11 cellular contexts compared by ENCODE assay signal in genomic region chr22:50262460-50262911, GRCh38. TPM values are rescaled to one million over a fixed set of nuclear protein-coding genes. Genes with fewer than 3 reads are reported as not detected.
A peak's percentile ranks its signal among the peaks of the same experiment; 100 is the strongest.
DNase-seq lines count a peak whose midpoint lies in the region; ATAC-seq and TF ChIP-seq lines count a peak whose summit lies in the region.
"Had no signal": no experiment of that assay in that cellular context is flagged by ENCODE, and none has a peak within 500 bp of the region (broad histone marks: within the 10 kb centered on the region; RNA-seq: fewer than 3 reads in every experiment).

No MANE protein-coding gene starts in this region.

- H3K27ac Mint-ChIP-seq in activated CD4-positive, alpha-beta T cell treated with anti-CD3 and anti-CD28 coated beads, Interleukin-2, amount 10 ng/mL, durations not matched to agents 24 days and 14 days = peak overlapping the region; percentile 66
- H3K27ac Mint-ChIP-seq in activated naive CD8-positive, alpha-beta T cell treated with anti-CD3 and anti-CD28 coated beads, Interleukin-2, amount 50 U/mL, for 24 hours = no peak overlapping the region
- H3K27ac Mint-ChIP-seq: CD14-positive monocyte had no signal

- no peak for TF ChIP-seq POLR2A in NB4 (IDR thresholded peaks at IDR 0.05; ENCODE audit: extremely low read depth, insufficient read length)

- DNase-seq in activated CD4-positive, alpha-beta T cell treated with anti-CD3 and anti-CD28 coated beads, Interleukin-2, amount 10 ng/mL, durations not matched to agents 24 days and 14 days = no peak
- no peak for DNase-seq in activated CD4-positive, alpha-beta T cell treated with anti-CD3 and anti-CD28 coated beads, Interleukin-2, amount 50 U/mL, for 4 hours
- DNase-seq in NB4 (ENCODE audit: low read depth) (peak; percentile 57), MG63 (no peak), GM19240 (ENCODE audit: insufficient read length, low spot score) (no peak), DMS79 (lab: John Stamatoyannopoulos, UW) (no peak)
- no peak for DNase-seq in activated naive CD8-positive, alpha-beta T cell treated with anti-CD3 and anti-CD28 coated beads, Interleukin-2, amount 50 U/mL, for 24 hours
- DNase-seq: activated CD4-positive, alpha-beta T cell treated with anti-CD3 and anti-CD28 coated beads for 4 hours; NCI-H345 had no signal

- peak overlapping the region; percentile 80 for H3K4me3 Mint-ChIP-seq in activated CD4-positive, alpha-beta T cell treated with anti-CD3 and anti-CD28 coated beads, Interleukin-2, amount 10 ng/mL, durations not matched to agents 24 days and 14 days
- H3K4me3 Mint-ChIP-seq in activated naive CD8-positive, alpha-beta T cell treated with anti-CD3 and anti-CD28 coated beads, Interleukin-2, amount 50 U/mL, for 24 hours = peak overlapping the region; percentile 43

- no peaks in the 10 kb centered on the region for H3K9me3 Mint-ChIP-seq in activated CD4-positive, alpha-beta T cell treated with anti-CD3 and anti-CD28 coated beads, Interleukin-2, amount 10 ng/mL, durations not matched to agents 24 days and 14 days
- no peaks in the 10 kb centered on the region for H3K9me3 Mint-ChIP-seq in activated naive CD8-positive, alpha-beta T cell treated with anti-CD3 and anti-CD28 coated beads, Interleukin-2, amount 50 U/mL, for 24 hours

- peaks cover 20% of the 10 kb centered on the region for H3K4me1 ChIP-seq in neuron (ENCODE audit: insufficient read depth, low read length)

- H3K27me3 Mint-ChIP-seq in activated CD4-positive, alpha-beta T cell treated with anti-CD3 and anti-CD28 coated beads, Interleukin-2, amount 10 ng/mL, durations not matched to agents 24 days and 14 days = peaks cover 12% of the 10 kb centered on the region
- peaks cover 21% of the 10 kb centered on the region for H3K27me3 Mint-ChIP-seq in activated naive CD8-positive, alpha-beta T cell treated with anti-CD3 and anti-CD28 coated beads, Interleukin-2, amount 50 U/mL, for 24 hours

- no peak overlapping the region for H2AFZ ChIP-seq in neuron (ENCODE audit: low read depth, low read length)

- intact Hi-C loops in activated CD4-positive, alpha-beta T cell treated with anti-CD3 and anti-CD28 coated beads, Interleukin-2, amount 10 ng/mL, durations not matched to agents 24 days and 14 days (cut with micrococcal nuclease) = no loop called here

- peaks cover 3% of the 10 kb centered on the region for H3K36me3 Mint-ChIP-seq in activated CD4-positive, alpha-beta T cell treated with anti-CD3 and anti-CD28 coated beads, Interleukin-2, amount 10 ng/mL, durations not matched to agents 24 days and 14 days (ENCODE audit: low read depth)
- no peaks in the 10 kb centered on the region for H3K36me3 Mint-ChIP-seq in activated naive CD8-positive, alpha-beta T cell treated with anti-CD3 and anti-CD28 coated beads, Interleukin-2, amount 50 U/mL, for 24 hours (ENCODE audit: low read depth)
- H3K36me3 Mint-ChIP-seq: CD14-positive monocyte had no signal

- H3K36me3 ChIP-seq in neuron (ENCODE audit: insufficient read depth, low read length) = peaks cover 19% of the 10 kb centered on the region
- H3K36me3 ChIP-seq in MG63 = peaks cover 6% of the 10 kb centered on the region

- peaks cover 5% of the 10 kb centered on the region for H3K4me1 Mint-ChIP-seq in activated CD4-positive, alpha-beta T cell treated with anti-CD3 and anti-CD28 coated beads, Interleukin-2, amount 10 ng/mL, durations not matched to agents 24 days and 14 days
- peaks cover 5% of the 10 kb centered on the region for H3K4me1 Mint-ChIP-seq in activated naive CD8-positive, alpha-beta T cell treated with anti-CD3 and anti-CD28 coated beads, Interleukin-2, amount 50 U/mL, for 24 hours

- no peaks in the 10 kb centered on the region for H3K27me3 ChIP-seq in neuron (ENCODE audit: insufficient read depth, low read length)
- no peaks in the 10 kb centered on the region for H3K27me3 ChIP-seq in MG63

- H3K9me3 ChIP-seq in neuron (ENCODE audit: low read length) (peaks cover 3% of the 10 kb centered on the region), MG63 (no peaks in the 10 kb centered on the region)

- no peak for TF ChIP-seq CTCF in NB4 (IDR thresholded peaks at IDR 0.05; ENCODE audit: low read depth, low read length)

- no peak for ATAC-seq in activated naive CD8-positive, alpha-beta T cell treated with anti-CD3 and anti-CD28 coated beads, Interleukin-2, amount 50 U/mL, for 24 hours

- no peak overlapping the region for H3K4me3 ChIP-seq in NB4 (ENCODE audit: low read depth, low read length)
- H3K4me3 ChIP-seq in neuron (ENCODE audit: low read length) = peak overlapping the region; percentile 58
- no peak overlapping the region for H3K4me3 ChIP-seq in MG63

RNA-seq across cellular contexts. Expression of gene MAPK12, which starts 1.0 kb away (rescaled TPM):
- total RNA-seq in activated CD4-positive, alpha-beta T cell treated with anti-CD3 and anti-CD28 coated beads, Interleukin-2, amount 10 ng/mL, durations not matched to agents 24 days and 14 days = 20.1 and 21.5 TPM in 2 replicates
- 54.4 and 58.0 TPM in 2 replicates for total RNA-seq in MG63 (2014; rRNA removed; shearing (Covaris generic); ENCODE audit: low replicate concordance)

RNA-seq across cellular contexts. Expression of gene MAPK11, which starts 7.7 kb away (rescaled TPM):
- 27.8 and 29.0 TPM in 2 replicates for total RNA-seq in activated CD4-positive, alpha-beta T cell treated with anti-CD3 and anti-CD28 coated beads, Interleukin-2, amount 10 ng/mL, durations not matched to agents 24 days and 14 days
- total RNA-seq in MG63 (2014; rRNA removed; shearing (Covaris generic); ENCODE audit: low replicate concordance) = 15.0 and 27.8 TPM in 2 replicates

RNA-seq across cellular contexts. Expression of gene HDAC10, which starts 11.4 kb away (rescaled TPM):
- 62.2 and 64.6 TPM in 2 replicates for total RNA-seq in activated CD4-positive, alpha-beta T cell treated with anti-CD3 and anti-CD28 coated beads, Interleukin-2, amount 10 ng/mL, durations not matched to agents 24 days and 14 days
- 8.5 and 21.5 TPM in 2 replicates for total RNA-seq in MG63 (2014; rRNA removed; shearing (Covaris generic); ENCODE audit: low replicate concordance)

RNA-seq across cellular contexts. Expression of gene TUBGCP6, which starts 17.7 kb away (rescaled TPM):
- 51.1 and 51.7 TPM in 2 replicates for total RNA-seq in activated CD4-positive, alpha-beta T cell treated with anti-CD3 and anti-CD28 coated beads, Interleukin-2, amount 10 ng/mL, durations not matched to agents 24 days and 14 days
- 11.8 and 17.2 TPM in 2 replicates for total RNA-seq in MG63 (2014; rRNA removed; shearing (Covaris generic); ENCODE audit: low replicate concordance)

RNA-seq across cellular contexts. Expression of gene PLXNB2, which starts 45.0 kb away (rescaled TPM):
- total RNA-seq in activated CD4-positive, alpha-beta T cell treated with anti-CD3 and anti-CD28 coated beads, Interleukin-2, amount 10 ng/mL, durations not matched to agents 24 days and 14 days = 9.0 and 9.5 TPM in 2 replicates
- total RNA-seq in MG63 (2014; rRNA removed; shearing (Covaris generic); ENCODE audit: low replicate concordance) = 65.6 and 80.7 TPM in 2 replicates
